1 cellular context compared by ENCODE assay signal in genomic region chr6:44312901-44313788, GRCh38.
TF ChIP-seq lines count a peak whose summit lies in the region.

TSS of gene AARS2 (minus strand) at chr6:44313347. CDS start at chr6:44313323, 24 bp downstream.

TF ChIP-seq in K562, 482 proteins besides CTCF, POLR2A, EP300 and RAD21 (continued from another document and continues in another):
- 0 out of 2 replicates have a peak, but pooled peaks have one; percentile 37 for TF ChIP-seq REST (CRISPR knock-in tag; IDR thresholded peaks at IDR 0.05; ENCODE audit: low read depth)
- TF ChIP-seq ELK1 (CRISPR knock-in tag; IDR thresholded peaks at IDR 0.05), result no peak
- TF ChIP-seq UBTF (IDR thresholded peaks at IDR 0.05; ENCODE audit: borderline replicate concordance in 1 of 2, low read depth in 2 of 2, low read length in 2 of 2), result peak; percentile 77 to 86; a peak in 2 of 4 replicates
- no peak for TF ChIP-seq NFYB (IDR thresholded peaks at IDR 0.05; ENCODE audit: extremely low read depth, insufficient read length)
- TF ChIP-seq ZNF655 (CRISPR knock-in tag; IDR thresholded peaks at IDR 0.05), result no peak
- TF ChIP-seq KHSRP (IDR thresholded peaks at IDR 0.05), result no peak
- no peak for TF ChIP-seq TAF15 (IDR thresholded peaks at IDR 0.05; ENCODE audit: low read depth, low read length)
- TF ChIP-seq CBFB (CRISPR knock-in tag; IDR thresholded peaks at IDR 0.05), result 0 out of 2 replicates have a peak, but pooled peaks have one; percentile 7
- TF ChIP-seq MBD2 (IDR thresholded peaks at IDR 0.05; ENCODE audit: borderline replicate concordance, low read depth), result peak; percentile 88
- peak; percentile 96 for TF ChIP-seq CXXC5 (CRISPR knock-in tag; IDR thresholded peaks at IDR 0.05)
- TF ChIP-seq ZNF239 (CRISPR knock-in tag; IDR thresholded peaks at IDR 0.05), result no peak; the same call in 1 of the 2 replicates
- TF ChIP-seq SP2 (IDR thresholded peaks at IDR 0.05; ENCODE audit: extremely low read depth, low read depth, low read length, poor library complexity, severe bottlenecking), result peak; percentile 94
- TF ChIP-seq BHLHE40 (IDR thresholded peaks at IDR 0.05; ENCODE audit: low read length), result peak; percentile 50; the same call in 1 of the 2 replicates
- TF ChIP-seq ZNF316 (IDR thresholded peaks at IDR 0.05), result no peak
- TF ChIP-seq HES1 (IDR thresholded peaks at IDR 0.05; ENCODE audit: low read depth), result no peak
- TF ChIP-seq YBX1 (IDR thresholded peaks at IDR 0.05), result no peak
- no peak for TF ChIP-seq RBM15 (IDR thresholded peaks at IDR 0.05; ENCODE audit: insufficient read depth, low read length)
- peak; percentile 16; the same call in 1 of the 2 replicates for TF ChIP-seq CBFA2T3 (IDR thresholded peaks at IDR 0.05)
- no peak for TF ChIP-seq NFIX (CRISPR knock-in tag; IDR thresholded peaks at IDR 0.05; ENCODE audit: low read depth)
- peak; percentile 48 for TF ChIP-seq PCBP1 (IDR thresholded peaks at IDR 0.05; ENCODE audit: low read depth, low read length, poor library complexity, severe bottlenecking)
- TF ChIP-seq ZNF76 (CRISPR knock-in tag; IDR thresholded peaks at IDR 0.05; ENCODE audit: borderline replicate concordance), result no peak
- TF ChIP-seq ZSCAN32 (CRISPR knock-in tag; IDR thresholded peaks at IDR 0.05), result no peak
- no peak for TF ChIP-seq PREB (CRISPR knock-in tag; IDR thresholded peaks at IDR 0.05)
- TF ChIP-seq NR4A1 (CRISPR knock-in tag; IDR thresholded peaks at IDR 0.05), result peak; percentile 70; the same call in 1 of the 2 replicates
- peak; percentile 80 for TF ChIP-seq NR4A1 (tag; IDR thresholded peaks at IDR 0.05)
- TF ChIP-seq PATZ1 (CRISPR knock-in tag; IDR thresholded peaks at IDR 0.05; ENCODE audit: borderline replicate concordance), result no peak; the same call in 1 of the 2 replicates
- TF ChIP-seq SMC3 (conservative IDR thresholded peaks at IDR 0.05; ENCODE audit: insufficient read depth, low read depth, low read length), result peak; percentile 16; the same call in 1 of the 2 replicates
- TF ChIP-seq SAFB (IDR thresholded peaks at IDR 0.05; ENCODE audit: borderline replicate concordance, low read depth, low read length), result no peak
- TF ChIP-seq ZNF589 (CRISPR knock-in tag; IDR thresholded peaks at IDR 0.05; ENCODE audit: low read depth), result no peak
- peak; percentile 100 for TF ChIP-seq ZKSCAN1 (IDR thresholded peaks at IDR 0.05; ENCODE audit: low read depth, low read length)
- 0 out of 2 replicates have a peak, but pooled peaks have one; percentile 40 for TF ChIP-seq HDAC8 (tag; IDR thresholded peaks at IDR 0.05)
- TF ChIP-seq TFE3 (CRISPR knock-in tag; IDR thresholded peaks at IDR 0.05), result no peak
- no peak for TF ChIP-seq PRPF4 (IDR thresholded peaks at IDR 0.05; ENCODE audit: insufficient read depth, low read depth, low read length, poor library complexity, severe bottlenecking)
- TF ChIP-seq PHB (CRISPR knock-in tag; IDR thresholded peaks at IDR 0.05), result no peak
- peak; percentile 70 to 84 for TF ChIP-seq KDM1A (IDR thresholded peaks at IDR 0.05)
- TF ChIP-seq ZNF3 (CRISPR knock-in tag; IDR thresholded peaks at IDR 0.05), result no peak
- no peak for TF ChIP-seq HMBOX1 (IDR thresholded peaks at IDR 0.05)
- no peak for TF ChIP-seq ZNF561 (CRISPR knock-in tag; conservative IDR thresholded peaks at IDR 0.05)
- peak; percentile 80 for TF ChIP-seq EGR1 (conservative IDR thresholded peaks at IDR 0.05)
- 0 out of 2 replicates have a peak, but pooled peaks have one; percentile 42 for TF ChIP-seq ZBED1 (IDR thresholded peaks at IDR 0.05)
- peak; percentile 30; the same call in 1 of the 2 replicates for TF ChIP-seq FOXM1 (IDR thresholded peaks at IDR 0.05; ENCODE audit: low read depth)
- no peak for TF ChIP-seq FOXM1 (CRISPR knock-in tag; IDR thresholded peaks at IDR 0.05; ENCODE audit: low read depth)
- TF ChIP-seq GTF2F1 (IDR thresholded peaks at IDR 0.05; ENCODE audit: low read depth, low read length), result no peak; the same call in 1 of the 2 replicates
- no peak for TF ChIP-seq ZNF224 (CRISPR knock-in tag; IDR thresholded peaks at IDR 0.05)
- peak; percentile 75; the same call in 1 of the 2 replicates for TF ChIP-seq BRD4 (IDR thresholded peaks at IDR 0.05)
- TF ChIP-seq HDAC2 (IDR thresholded peaks at IDR 0.05), result peak; percentile 88
- no peak for TF ChIP-seq RUNX1 (IDR thresholded peaks at IDR 0.05; ENCODE audit: low read depth)
- TF ChIP-seq TCF7L2 (IDR thresholded peaks at IDR 0.05; ENCODE audit: low read depth, low read length), result no peak
- TF ChIP-seq HNRNPLL (IDR thresholded peaks at IDR 0.05; ENCODE audit: low read depth, low read length, poor library complexity, severe bottlenecking), result peak; percentile 93
- no peak for TF ChIP-seq ZNF717 (CRISPR knock-in tag; IDR thresholded peaks at IDR 0.05)
- TF ChIP-seq POLR3A (IDR thresholded peaks at IDR 0.05; ENCODE audit: borderline replicate concordance, extremely low read depth, insufficient read depth, insufficient read length), result no peak
- no peak for TF ChIP-seq EZH2 (IDR thresholded peaks at IDR 0.05; ENCODE audit: borderline replicate concordance, low read depth, low read length)
- no peak for TF ChIP-seq ZNF165 (CRISPR knock-in tag; IDR thresholded peaks at IDR 0.05; ENCODE audit: borderline replicate concordance)
- peak; percentile 66; the same call in 1 of the 2 replicates for TF ChIP-seq STAT5A (IDR thresholded peaks at IDR 0.05; ENCODE audit: borderline replicate concordance, low read length)
- peak; percentile 94; the same call in 1 of the 2 replicates for TF ChIP-seq CGGBP1 (CRISPR knock-in tag; IDR thresholded peaks at IDR 0.05)
- TF ChIP-seq ARID1B (IDR thresholded peaks at IDR 0.05), result peak; percentile 45
- peak; percentile 99 for TF ChIP-seq XRCC5 (IDR thresholded peaks at IDR 0.05; ENCODE audit: low read depth, low read length)
- TF ChIP-seq RFX7 (CRISPR knock-in tag; IDR thresholded peaks at IDR 0.05), result no peak
- no peak for TF ChIP-seq EWSR1 (IDR thresholded peaks at IDR 0.05; ENCODE audit: borderline replicate concordance, low read depth, partially characterized antibody)
